ENCODE assay signal across 10 cellular contexts in genomic region chrX:39816871-39817731, GRCh38.
DNase-seq lines count a peak whose midpoint lies in the region; ATAC-seq and TF ChIP-seq lines count a peak whose summit lies in the region.
"Had no signal": no experiment of that assay in that cellular context is flagged by ENCODE, and none has a peak within 500 bp of the region (broad histone marks: within the 10 kb centered on the region; RNA-seq: fewer than 3 reads in every experiment).

No MANE protein-coding gene starts in this region.

- intact Hi-C loops in sigmoid colon (cut with DNase I) = loop anchor here (5.0 to 10.0 kb wide), 4 partner anchors 82 to 450 kb away; no protein-coding TSS in a partner anchor

- no peak overlapping the region for H3K27ac ChIP-seq in sigmoid colon

- in situ Hi-C loops in KBM-7 (cut with MboI; ENCODE audit: low pct_unique_long_range_greater_than_20kb, low sequenced_read_pairs) = no loop called here

- H3K4me1 Mint-ChIP-seq in mesothelial cell of epicardium = peaks cover 32% of the 10 kb centered on the region
- H3K4me1 Mint-ChIP-seq in naive thymus-derived CD8-positive, alpha-beta T cell = peaks cover 3 to 9% (median 6%) of the 10 kb centered on the region in 4 donors

- H3K9me3 ChIP-seq in adipocyte (ENCODE audit: control insufficient read depth, low read length) (no peaks in the 10 kb centered on the region), sigmoid colon (peaks cover 0 to 3% (median 0%) of the 10 kb centered on the region in 4 donors)

- no peak for ATAC-seq in naive thymus-derived CD8-positive, alpha-beta T cell

- H3K36me3 Mint-ChIP-seq in mesothelial cell of epicardium = no peaks in the 10 kb centered on the region
- no peaks in the 10 kb centered on the region for H3K36me3 Mint-ChIP-seq in naive thymus-derived CD8-positive, alpha-beta T cell

- POLR2A ChIA-PET in naive thymus-derived CD8-positive, alpha-beta T cell (lab: Charles Lee) = interaction anchor here (1.0 kb wide), 1 partner anchor 359 kb away, joined by 3 read pairs; no protein-coding TSS in a partner anchor

- no peak overlapping the region for H3K4me3 ChIP-seq in adipocyte (ENCODE audit: low read length)
- no peak overlapping the region for H3K4me3 ChIP-seq in sigmoid colon
- H3K4me3 ChIP-seq: lung had no signal

- peak overlapping the region; percentile 89 for H3K27ac Mint-ChIP-seq in mesothelial cell of epicardium
- peak overlapping the region in 1 of 10 donors; percentile 52 for H3K27ac Mint-ChIP-seq in naive thymus-derived CD8-positive, alpha-beta T cell

- no peak for TF ChIP-seq EP300 in sigmoid colon (IDR thresholded peaks at IDR 0.05)

- H3K4me3 Mint-ChIP-seq in mesothelial cell of epicardium = no peak overlapping the region
- H3K4me3 Mint-ChIP-seq in naive thymus-derived CD8-positive, alpha-beta T cell = no peak overlapping the region

- no peak for TF ChIP-seq CTCF in mesothelial cell of epicardium (IDR thresholded peaks at IDR 0.05; ENCODE audit: unreplicated experiment)
- no peak for TF ChIP-seq CTCF in sigmoid colon (IDR thresholded peaks at IDR 0.05)

- WGBS in sigmoid colon, 2 donors = 54 to 58% methylated on average over 16 of the region's 16 CpGs

- H3K27me3 ChIP-seq in adipocyte (replicated peaks; ENCODE audit: control insufficient read depth, insufficient read depth, low read length) (peaks cover 22% of the 10 kb centered on the region), sigmoid colon (peaks cover 0 to 10% (median 0%) of the 10 kb centered on the region in 3 donors)

- peaks cover 15% of the 10 kb centered on the region for H3K27me3 Mint-ChIP-seq in mesothelial cell of epicardium (ENCODE audit: low read depth)
- peaks cover 0 to 4% (median 0%) of the 10 kb centered on the region in 5 donors for H3K27me3 Mint-ChIP-seq in naive thymus-derived CD8-positive, alpha-beta T cell

- peaks cover 10% of the 10 kb centered on the region for H3K4me1 ChIP-seq in adipocyte (ENCODE audit: control insufficient read depth, insufficient read depth, low read length)
- H3K4me1 ChIP-seq in sigmoid colon = peaks cover 0 to 10% (median 5%) of the 10 kb centered on the region in 4 donors
- H3K4me1 ChIP-seq: breast epithelium had no signal

- peaks cover 4% of the 10 kb centered on the region for H3K9me3 Mint-ChIP-seq in mesothelial cell of epicardium
- peaks cover 0 to 3% (median 0%) of the 10 kb centered on the region in 9 donors for H3K9me3 Mint-ChIP-seq in naive thymus-derived CD8-positive, alpha-beta T cell

- H3K36me3 ChIP-seq in adipocyte (ENCODE audit: control insufficient read depth, insufficient read depth, low read length, severe bottlenecking) (no peaks in the 10 kb centered on the region), sigmoid colon (no peaks in the 10 kb centered on the region)
- H3K36me3 ChIP-seq: breast epithelium had no signal

- peak overlapping the region; percentile 28 for H3K9ac ChIP-seq in adipocyte (ENCODE audit: low read length)

- DNase-seq in ELF-1 (ENCODE audit: low read depth, low spot score) (peak; percentile 92), KBM-7 (peak; percentile 45), adipocyte (ENCODE audit: low read depth) (peak; percentile 39), mesothelial cell of epicardium (ENCODE audit: low spot score in 2 of 2, unreplicated experiment in 2 of 2) (no peak), HuH-7 (ENCODE audit: low spot score) (no peak), sigmoid colon (no peak), AML-193 (lab: John Stamatoyannopoulos, UW) (no peak)
- DNase-seq in naive thymus-derived CD8-positive, alpha-beta T cell = no peak

- no peak for TF ChIP-seq POLR2A in sigmoid colon (IDR thresholded peaks at IDR 0.05)

Comparison
In these comparisons a context has a peak if more than half of its experiments do, and no peak if none do; other contexts are left out.
1. DNase-seq: peak in ELF-1 (single experiment), KBM-7 (single experiment) and adipocyte (single experiment); none in mesothelial cell of epicardium (0 of 2), HuH-7 (single experiment), sigmoid colon (single experiment), naive thymus-derived CD8-positive, alpha-beta T cell (0 of 10) and AML-193 (0 of 2).